Comparison of ENCODE assay signal across 6 cellular contexts in genomic region chr4:79402452-79402851, GRCh38. TPM values are rescaled to one million over a fixed set of nuclear protein-coding genes. Genes with fewer than 3 reads are reported as not detected.
"Had no signal": no experiment of that assay in that cellular context is flagged by ENCODE, and none has a peak within 500 bp of the region (broad histone marks: within the 10 kb centered on the region; RNA-seq: fewer than 3 reads in every experiment).

No MANE protein-coding gene starts in this region.

- H3K4me3 ChIP-seq: GM23248, K562 had no signal

- DNase-seq: GM23248, H9, HCEC 1CT, IMR-90 had no signal

- H3K9ac ChIP-seq: GM23248 had no signal

- ATAC-seq: K562 had no signal

- H2AFZ ChIP-seq: GM23248 had no signal

- H3K27ac ChIP-seq: GM23248 had no signal

RNA-seq across cellular contexts. Expression of gene GK2, which starts 5.6 kb away (rescaled TPM):
- polyA plus RNA-seq: GM23248, H1, IMR-90 had no signal
